1 cellular context compared by ENCODE assay signal in the genomic region with DNA sequence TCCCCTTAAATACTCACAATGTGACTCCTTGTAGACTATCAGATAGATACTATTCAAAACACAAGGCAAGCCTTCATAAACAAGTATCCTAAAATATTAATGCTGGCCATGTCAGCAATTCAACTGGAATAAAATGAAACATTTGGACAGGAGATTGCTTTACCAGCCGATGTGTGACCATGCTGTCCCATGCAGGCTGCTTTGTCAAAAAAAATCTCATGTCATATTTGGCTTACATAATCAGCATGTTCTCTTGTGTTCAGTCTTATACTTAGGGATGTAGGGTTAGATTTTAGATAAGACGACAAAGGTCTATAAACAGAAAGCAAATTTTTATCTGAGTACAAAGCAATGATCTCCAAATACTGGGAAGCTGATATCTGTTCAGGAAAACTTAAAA.
TF ChIP-seq lines count a peak whose summit lies in the region.

No MANE protein-coding gene starts in this region.

TF ChIP-seq in A549, 52 proteins besides CTCF, POLR2A, EP300 and RAD21 (continued from another document):
- TF ChIP-seq JUNB (IDR thresholded peaks at IDR 0.05) (no peak), GATA3 (IDR thresholded peaks at IDR 0.05; ENCODE audit: borderline replicate concordance) (no peak), ZFP36 (IDR thresholded peaks at IDR 0.05; ENCODE audit: borderline replicate concordance, partially characterized antibody) (no peak), MYC (IDR thresholded peaks at IDR 0.05; ENCODE audit: borderline replicate concordance, low read length) (no peak), TP53 (CRISPR knock-in tag; IDR thresholded peaks at IDR 0.05) (no peak), PBX3 (IDR thresholded peaks at IDR 0.05) (no peak), MAFK (IDR thresholded peaks at IDR 0.05; ENCODE audit: partially characterized antibody) (no peak), REST (IDR thresholded peaks at IDR 0.05) (no peak)
- TF ChIP-seq, protein P1, sequence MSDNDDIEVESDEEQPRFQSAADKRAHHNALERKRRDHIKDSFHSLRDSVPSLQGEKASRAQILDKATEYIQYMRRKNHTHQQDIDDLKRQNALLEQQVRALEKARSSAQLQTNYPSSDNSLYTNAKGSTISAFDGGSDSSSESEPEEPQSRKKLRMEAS (IDR thresholded peaks at IDR 0.05) = no peak
